24 cellular contexts compared by ENCODE assay signal in the genomic region with DNA sequence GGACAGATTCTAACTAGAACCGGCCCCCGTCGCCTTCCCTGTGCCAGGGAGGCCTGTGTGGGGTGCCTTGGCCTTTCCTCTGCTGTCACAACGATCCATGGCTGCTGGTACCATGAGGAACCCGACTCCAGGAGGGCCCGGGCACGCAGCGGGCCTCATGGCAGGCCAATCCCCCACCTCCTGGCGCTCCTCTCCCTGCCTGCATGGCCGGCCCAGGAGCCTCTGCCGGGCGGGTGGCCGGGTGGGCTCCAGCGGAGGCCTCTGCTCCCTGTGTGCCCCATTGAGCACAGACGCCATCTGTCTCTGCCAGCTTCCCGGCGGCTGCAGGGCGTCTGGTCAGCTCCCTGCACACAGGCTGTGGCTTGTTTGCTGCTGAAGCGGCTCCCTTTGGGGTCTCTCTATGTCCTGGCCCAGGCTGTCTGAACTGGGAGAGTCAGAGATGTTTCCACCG.
DNase-seq lines count a peak whose midpoint lies in the region; ATAC-seq and TF ChIP-seq lines count a peak whose summit lies in the region.
"Had no signal": no experiment of that assay in that cellular context is flagged by ENCODE, and none has a peak within 500 bp of the region (broad histone marks: within the 10 kb centered on the region; RNA-seq: fewer than 3 reads in every experiment).

No MANE protein-coding gene starts in this region.

- no peak for TF ChIP-seq POLR2A in transverse colon (IDR thresholded peaks at IDR 0.05)

- H3K27ac ChIP-seq in left ventricle myocardium inferior (replicated peaks) (no peak overlapping the region), transverse colon (no peak overlapping the region)
- H3K27ac ChIP-seq: epithelial cell of prostate, HL-60, tibial artery had no signal

- no peak overlapping the region for H3K4me3 Mint-ChIP-seq in activated B cell treated with CpG ODN at 0.5 μM for 24 hours
- no peak overlapping the region for H3K4me3 Mint-ChIP-seq in Caco-2 (ENCODE audit: unreplicated experiment)
- H3K4me3 Mint-ChIP-seq: activated CD4-positive, alpha-beta T cell treated with anti-CD3 and anti-CD28 coated beads, Interleukin-2, amount 10 ng/mL, durations not matched to agents 7 days and 5 days; CD8-positive, alpha-beta T cell; H9; IgD-negative memory B cell had no signal

- TF ChIP-seq CTCF in left ventricle myocardium inferior (IDR thresholded peaks at IDR 0.05; ENCODE audit: borderline replicate concordance) (no peak), activated B cell treated with CpG ODN at 0.5 μM for 24 hours (IDR thresholded peaks at IDR 0.05) (no peak), transverse colon (IDR thresholded peaks at IDR 0.05) (no peak), Caco-2 (IDR thresholded peaks at IDR 0.05; ENCODE audit: insufficient read depth in 1 of 2, low read depth in 1 of 2, low read length in 1 of 2, severe bottlenecking in 1 of 2, unreplicated experiment in 1 of 2) (no peak)

- no TSS peak for BruUV-seq in Caco-2 (replicated peaks; lab: Mats Ljungman, UMichigan)

- no peak for TF ChIP-seq EP300 in transverse colon (IDR thresholded peaks at IDR 0.05; ENCODE audit: low read depth)

- H3K4me1 Mint-ChIP-seq in activated B cell treated with CpG ODN at 0.5 μM for 24 hours (no peaks in the 10 kb centered on the region), Caco-2 (ENCODE audit: low read depth, unreplicated experiment) (peaks cover 19% of the 10 kb centered on the region)
- H3K4me1 Mint-ChIP-seq: activated CD4-positive, alpha-beta T cell treated with anti-CD3 and anti-CD28 coated beads, Interleukin-2, amount 10 ng/mL, durations not matched to agents 7 days and 5 days; IgD-negative memory B cell had no signal

- no peak overlapping the region for H3K4me3 ChIP-seq in left ventricle myocardium inferior
- no peak overlapping the region for H3K4me3 ChIP-seq in transverse colon
- no peak overlapping the region for H3K4me3 ChIP-seq in Caco-2 (ENCODE audit: low read depth, low read length)
- H3K4me3 ChIP-seq: smooth muscle cell, tibial artery had no signal

- in situ Hi-C loops in transverse colon (cut with MboI; ENCODE audit: low pct_ligation_motif_present in 1 of 4, low pct_unique_long_range_greater_than_20kb in 1 of 4, low sequenced_read_pairs in 3 of 4): no loop called here

- no peak for ATAC-seq in activated B cell treated with CpG ODN at 0.5 μM for 24 hours (ENCODE audit: low read depth)
- ATAC-seq: CD8-positive, alpha-beta T cell; Right ventricle myocardium inferior; stimulated activated naive CD8-positive, alpha-beta T cell treated with anti-CD3 and anti-CD28 coated beads, Interleukin-15, Interleukin-2, amounts not matched to agents 100 U/mL and 50 U/mL, for 24 hours had no signal

- 84% methylated on average over 16 of the region's 20 CpGs; no CpG with 5 or more reads in 1 of the 2 donors for WGBS in transverse colon (ENCODE audit: low coverage in 1 of 2), 2 donors

- H3K27ac Mint-ChIP-seq in activated B cell treated with CpG ODN at 0.5 μM for 24 hours (no peak overlapping the region), Caco-2 (ENCODE audit: unreplicated experiment) (no peak overlapping the region)
- H3K27ac Mint-ChIP-seq: activated CD4-positive, alpha-beta T cell treated with anti-CD3 and anti-CD28 coated beads, Interleukin-2, amount 10 ng/mL, durations not matched to agents 7 days and 5 days; CD8-positive, alpha-beta T cell; H9; IgD-negative memory B cell had no signal

- H3K9me3 Mint-ChIP-seq in activated B cell treated with CpG ODN at 0.5 μM for 24 hours (no peaks in the 10 kb centered on the region), Caco-2 (ENCODE audit: unreplicated experiment) (no peaks in the 10 kb centered on the region)
- H3K9me3 Mint-ChIP-seq: activated CD4-positive, alpha-beta T cell treated with anti-CD3 and anti-CD28 coated beads, Interleukin-2, amount 10 ng/mL, durations not matched to agents 7 days and 5 days; CD8-positive, alpha-beta T cell; H9; IgD-negative memory B cell had no signal

- intact Hi-C loops in cardiac septum (cut with DNase I) (no loop called here), left ventricle myocardium inferior (cut with micrococcal nuclease) (no loop called here), activated B cell treated with CpG ODN at 0.5 μM for 24 hours (cut with micrococcal nuclease) (no loop called here), transverse colon (cut with DNase I; ENCODE audit: low total_unique reads) (no loop called here), Caco-2 (cut with micrococcal nuclease; ENCODE audit: unreplicated experiment) (loop anchor here (5.0 kb wide), 1 partner anchor 248 kb away; no protein-coding TSS in a partner anchor)

- no peaks in the 10 kb centered on the region for H3K36me3 ChIP-seq in left ventricle myocardium inferior
- H3K36me3 ChIP-seq in transverse colon: no peaks in the 10 kb centered on the region
- H3K36me3 ChIP-seq in Caco-2 (ENCODE audit: control insufficient read depth, insufficient read depth, low read length): no peaks in the 10 kb centered on the region
- H3K36me3 ChIP-seq: tibial artery had no signal

- CTCF ChIA-PET in activated B cell treated with CpG ODN at 0.5 μM for 24 hours (lab: Charles Lee) (no interaction called here), Caco-2 (lab: Charles Lee) (interaction anchor here (1.1 kb wide), 1 partner anchor 117 kb away, joined by 4 read pairs; no protein-coding TSS in a partner anchor)

- H3K27me3 ChIP-seq in left ventricle myocardium inferior (ENCODE audit: low read depth) (no peaks in the 10 kb centered on the region), transverse colon (no peaks in the 10 kb centered on the region), Caco-2 (replicated peaks; ENCODE audit: control insufficient read depth, insufficient read depth, low read length) (no peaks in the 10 kb centered on the region)
- H3K27me3 ChIP-seq: tibial artery had no signal

- DNase-seq in cardiac septum (ENCODE audit: low spot score): peak; percentile 70
- DNase-seq in left ventricle myocardium inferior: no peak
- peak; percentile 11 for DNase-seq in activated B cell treated with CpG ODN at 0.5 μM for 24 hours
- DNase-seq in mesenteric fat pad (ENCODE audit: low spot score): peak; percentile 73
- peak; percentile 5 for DNase-seq in transverse colon
- DNase-seq in Caco-2: no peak
- no peak for DNase-seq in NCI-H2107 (lab: John Stamatoyannopoulos, UW)
- DNase-seq in HK-2 (ENCODE audit: unreplicated experiment): no peak
- DNase-seq: activated CD4-positive, alpha-beta T cell treated with anti-CD3 and anti-CD28 coated beads, Interleukin-2, amount 10 ng/mL, durations not matched to agents 7 days and 5 days; activated gamma-delta T cell treated with Interleukin-2 at 50 U/mL for 16 hours; CD8-positive, alpha-beta T cell; DMS53; H9; NCI-H1417; NCI-H526 treated with DMSO at 0.1 percent for 48 hours; stimulated activated CD4-positive, alpha-beta T cell treated with anti-CD3 and anti-CD28 coated beads, Interleukin-4, amount 100 ng/mL, for 24 hours; stimulated activated naive CD8-positive, alpha-beta T cell treated with anti-CD3 and anti-CD28 coated beads, Interleukin-15, Interleukin-2, amounts not matched to agents 100 U/mL and 50 U/mL, for 24 hours; T-helper 1 cell had no signal

- H3K27me3 Mint-ChIP-seq in activated B cell treated with CpG ODN at 0.5 μM for 24 hours (no peaks in the 10 kb centered on the region), Caco-2 (ENCODE audit: insufficient read depth, unreplicated experiment) (no peaks in the 10 kb centered on the region)
- H3K27me3 Mint-ChIP-seq: activated CD4-positive, alpha-beta T cell treated with anti-CD3 and anti-CD28 coated beads, Interleukin-2, amount 10 ng/mL, durations not matched to agents 7 days and 5 days; IgD-negative memory B cell had no signal

- H3K36me3 Mint-ChIP-seq in activated B cell treated with CpG ODN at 0.5 μM for 24 hours (ENCODE audit: low read depth) (no peaks in the 10 kb centered on the region), Caco-2 (ENCODE audit: insufficient read depth, unreplicated experiment) (peaks cover 9% of the 10 kb centered on the region)
- H3K36me3 Mint-ChIP-seq: CD8-positive, alpha-beta T cell; IgD-negative memory B cell had no signal

- POLR2A ChIA-PET in activated B cell treated with CpG ODN at 0.5 μM for 24 hours (lab: Charles Lee) (no interaction called here), Caco-2 (lab: Charles Lee) (interaction anchor here (0.5 kb wide), 1 partner anchor 261 kb away, joined by 6 read pairs; no protein-coding TSS in a partner anchor)

- H3K9me3 ChIP-seq in left ventricle myocardium inferior (replicated peaks) (no peaks in the 10 kb centered on the region), transverse colon (no peaks in the 10 kb centered on the region), Caco-2 (no peaks in the 10 kb centered on the region)
- H3K9me3 ChIP-seq: tibial artery had no signal

- H3K4me1 ChIP-seq in left ventricle myocardium inferior (peaks cover 4% of the 10 kb centered on the region), transverse colon (peaks cover 10 to 19% (median 16%) of the 10 kb centered on the region in 4 donors), Caco-2 (peaks cover 21% of the 10 kb centered on the region)

Comparison
In these comparisons a context has a peak if more than half of its experiments do, and no peak if none do; other contexts are left out.
1. DNase-seq: peak in cardiac septum (single experiment), activated B cell treated with CpG ODN at 0.5 μM for 24 hours (single experiment), mesenteric fat pad (single experiment) and transverse colon (single experiment); none in left ventricle myocardium inferior (single experiment), Caco-2 (0 of 2), NCI-H2107 (single experiment) and HK-2 (single experiment).